ENCODE assay signal across 8 cellular contexts in genomic region chr2:36355157-36355889, GRCh38. TPM values are rescaled to one million over a fixed set of nuclear protein-coding genes. Genes with fewer than 3 reads are reported as not detected.
DNase-seq lines count a peak whose midpoint lies in the region; ATAC-seq and TF ChIP-seq lines count a peak whose summit lies in the region.

CRIM1 (plus strand) TSS chr2:36355778; CDS start chr2:36356293, 515 bp downstream.

- POLR2A ChIA-PET in GM10248 (lab: Yijun Ruan, JAX): interaction anchor here (1.1 kb wide), 1 partner anchor 115 kb away, joined by 3 read pairs; no protein-coding TSS in a partner anchor

- intact Hi-C loops in left colon (cut with DNase I, micrococcal nuclease): no loop called here

- H3K4me3 ChIP-seq in coronary artery: peak within 1 kb of the TSS; percentile 97

- H3K27ac ChIP-seq in coronary artery: peak within 1 kb of the TSS; percentile 89 to 96

- DNase-seq in GM10248 (ENCODE audit: extremely low spot score) (peak; percentile 72), H4 (ENCODE audit: low spot score) (peak; percentile 16), M059J (ENCODE audit: low read depth) (peak; percentile 84), coronary artery (ENCODE audit: low spot score) (peak; percentile 93), left colon (peak; percentile 92), SHP77 (lab: John Stamatoyannopoulos, UW) (no peak)
- peak; percentile 67 for DNase-seq in activated CD4-positive, alpha-beta T cell treated with anti-CD3 and anti-CD28 coated beads for 48 hours
- DNase-seq in stimulated activated CD4-positive, alpha-beta T cell treated with anti-CD3 and anti-CD28 coated beads, Interleukin-1b, Interleukin-23, amount 100 ng/mL, for 24 hours (ENCODE audit: low read depth in 4 of 4, low spot score in 1 of 4): peak in 3 of 4 experiments; percentile 30 to 48 (median 38)

- peak; percentile 74 for ATAC-seq in left colon

- CTCF ChIA-PET in GM10248 (lab: Yijun Ruan, JAX): interaction anchor here (0.9 to 6.9 kb wide), 3 partner anchors 16 to 430 kb away, joined by 3 to 77 read pairs (median 4); no protein-coding TSS in a partner anchor

- TF ChIP-seq CTCF in GM10248 (IDR thresholded peaks at IDR 0.05; ENCODE audit: control extremely low read depth, extremely low read depth, low read depth, missing control alignments) (no peak), coronary artery (IDR thresholded peaks at IDR 0.05) (no peak)

RNA-seq across cellular contexts. Expression of gene CRIM1, which starts in this region (rescaled TPM):
- 8.3 and 8.8 TPM in 2 replicates for total RNA-seq in H4 (2014; rRNA removed; shearing (Covaris generic))
- 98.2 and 186 TPM in 2 replicates for total RNA-seq in M059J (2014; rRNA removed; shearing (Covaris generic))
- 100 to 1,000 TPM in 1 of 2 donors, 10 to 100 TPM in 1; 67.7 to 105 TPM for total RNA-seq in left colon

Comparison
In these comparisons a context has a peak if more than half of its experiments do, and no peak if none do; other contexts are left out.
1. DNase-seq: peak in GM10248 (single experiment), H4 (single experiment), M059J (single experiment), activated CD4-positive, alpha-beta T cell treated with anti-CD3 and anti-CD28 coated beads for 48 hours (single experiment), coronary artery (single experiment), left colon (2 of 2) and stimulated activated CD4-positive, alpha-beta T cell treated with anti-CD3 and anti-CD28 coated beads, Interleukin-1b, Interleukin-23, amount 100 ng/mL, for 24 hours (3 of 4); none in SHP77 (0 of 2).